ENCODE assay signal across 8 cellular contexts in genomic region chrX:51893931-51894696, GRCh38. TPM values are rescaled to one million over a fixed set of nuclear protein-coding genes. Genes with fewer than 3 reads are reported as not detected.
DNase-seq lines count a peak whose midpoint lies in the region; ATAC-seq and TF ChIP-seq lines count a peak whose summit lies in the region.

No MANE protein-coding gene starts in this region.

- H3K9me3 ChIP-seq in SJCRH30 (replicated peaks): no peaks in the 10 kb centered on the region
- H3K9me3 ChIP-seq in thyroid gland: no peaks in the 10 kb centered on the region

- no peaks in the 10 kb centered on the region for H3K9me3 Mint-ChIP-seq in activated naive CD4-positive, alpha-beta T cell treated with anti-CD3 and anti-CD28 coated beads for 36 hours

- no peaks in the 10 kb centered on the region for H3K4me1 ChIP-seq in SJCRH30
- peaks cover 0 to 6% of the 10 kb centered on the region in 2 donors for H3K4me1 ChIP-seq in thyroid gland

- H3K27me3 ChIP-seq in SJCRH30 (no peaks in the 10 kb centered on the region), thyroid gland (no peaks in the 10 kb centered on the region)

- H3K27ac ChIP-seq in SJCRH30 (peak overlapping the region; percentile 69), thyroid gland (peak overlapping the region; percentile 5 to 73 (median 65))

- H3K27me3 Mint-ChIP-seq in activated naive CD4-positive, alpha-beta T cell treated with anti-CD3 and anti-CD28 coated beads for 36 hours (ENCODE audit: low read depth): no peaks in the 10 kb centered on the region

- peaks cover 3% of the 10 kb centered on the region for H3K36me3 Mint-ChIP-seq in activated naive CD4-positive, alpha-beta T cell treated with anti-CD3 and anti-CD28 coated beads for 36 hours (ENCODE audit: low read depth)

- peak overlapping the region; percentile 78 for H3K27ac Mint-ChIP-seq in activated naive CD4-positive, alpha-beta T cell treated with anti-CD3 and anti-CD28 coated beads for 36 hours

- DNase-seq in activated naive CD4-positive, alpha-beta T cell treated with anti-CD3 and anti-CD28 coated beads for 36 hours: peak; percentile 17
- no peak for DNase-seq in activated naive CD4-positive, alpha-beta T cell (lab: John Stamatoyannopoulos, UW)
- peak; percentile 38 to 47 for DNase-seq in SJCRH30
- DNase-seq in dermis microvascular lymphatic vessel endothelial cell (ENCODE audit: low read depth in 2 of 2): peak; percentile 5 to 19
- peak; percentile 10 to 41 for DNase-seq in lung microvascular endothelial cell (ENCODE audit: low read depth in 2 of 2)
- DNase-seq in thyroid gland: peak; percentile 54 to 56
- DNase-seq in stimulated activated CD4-positive, alpha-beta T cell treated with anti-CD3 and anti-CD28 coated beads, Interleukin-12 subunit alpha, Interleukin-12 subunit beta, amount 100 ng/mL, for 4 hours: no peak

- peaks cover 11% of the 10 kb centered on the region for H3K4me1 Mint-ChIP-seq in activated naive CD4-positive, alpha-beta T cell treated with anti-CD3 and anti-CD28 coated beads for 36 hours (ENCODE audit: low read depth)

- ATAC-seq in HG02763 (IDR thresholded peaks at IDR 0.05; ENCODE audit: unreplicated experiment): no peak

- CTCF ChIA-PET in activated naive CD4-positive, alpha-beta T cell treated with anti-CD3 and anti-CD28 coated beads for 36 hours (lab: Charles Lee): interaction anchor here (0.6 kb wide), 1 partner anchor 8 kb away, joined by 4 read pairs; no protein-coding TSS in a partner anchor

- H3K36me3 ChIP-seq in SJCRH30 (no peaks in the 10 kb centered on the region; the same call in 1 of the 2 replicates), thyroid gland (peaks cover 12 to 15% of the 10 kb centered on the region in 2 donors)

- H3K4me3 Mint-ChIP-seq in activated naive CD4-positive, alpha-beta T cell treated with anti-CD3 and anti-CD28 coated beads for 36 hours: peak overlapping the region; percentile 90

- 1 to 2% methylated on average over 29 to 30 of the region's 32 CpGs for WGBS in thyroid gland, 2 donors

- H3K4me3 ChIP-seq in SJCRH30: peak overlapping the region; percentile 67
- peak overlapping the region; percentile 33 to 60 (median 44) for H3K4me3 ChIP-seq in thyroid gland (replicated peaks in 1 of 3)

- no peak for TF ChIP-seq POLR2A in thyroid gland (IDR thresholded peaks at IDR 0.05)

- intact Hi-C loops in activated naive CD4-positive, alpha-beta T cell treated with anti-CD3 and anti-CD28 coated beads for 36 hours (cut with micrococcal nuclease): loop anchor here (2.0 to 10.0 kb wide), 4 partner anchors 91 to 1191 kb away; partner anchors contain the start of genes NUDT11 and TSPYL2
- intact Hi-C loops in thyroid gland (cut with DNase I): no loop called here

- no peak for TF ChIP-seq CTCF in thyroid gland (IDR thresholded peaks at IDR 0.05)

RNA-seq across cellular contexts. Expression of gene MAGED1, which starts 0.7 kb away (rescaled TPM):
- 10 to 100 TPM; 33.0 to 34.6 TPM for total RNA-seq in activated naive CD4-positive, alpha-beta T cell treated with anti-CD3 and anti-CD28 coated beads for 36 hours
- total RNA-seq in SJCRH30 (2014; rRNA removed; shearing (Covaris generic)): 101 and 102 TPM in 2 replicates
- 47.0 and 84.8 TPM in 2 replicates for total RNA-seq in dermis microvascular lymphatic vessel endothelial cell
- total RNA-seq in lung microvascular endothelial cell: 41.3 and 51.4 TPM in 2 replicates
- 100 to 1,000 TPM in 3 of 4 donors, 10 to 100 TPM in 1; 83.7 to 277 (median 201) TPM for total RNA-seq in thyroid gland

Comparison
In these comparisons a context has a peak if more than half of its experiments do, and no peak if none do; other contexts are left out.
1. DNase-seq: peak in activated naive CD4-positive, alpha-beta T cell treated with anti-CD3 and anti-CD28 coated beads for 36 hours (single experiment), SJCRH30 (2 of 2), dermis microvascular lymphatic vessel endothelial cell (2 of 2), lung microvascular endothelial cell (2 of 2) and thyroid gland (2 of 2); none in activated naive CD4-positive, alpha-beta T cell (0 of 4) and stimulated activated CD4-positive, alpha-beta T cell treated with anti-CD3 and anti-CD28 coated beads, Interleukin-12 subunit alpha, Interleukin-12 subunit beta, amount 100 ng/mL, for 4 hours (single experiment).